ENCODE assay signal across 17 cellular contexts in genomic region chr4:152992491-152992890, GRCh38. TPM values are rescaled to one million over a fixed set of nuclear protein-coding genes. Genes with fewer than 3 reads are reported as not detected.
A peak's percentile ranks its signal among the peaks of the same experiment; 100 is the strongest.
DNase-seq lines count a peak whose midpoint lies in the region; ATAC-seq and TF ChIP-seq lines count a peak whose summit lies in the region.
"Had no signal": no experiment of that assay in that cellular context is flagged by ENCODE, and none has a peak within 500 bp of the region (broad histone marks: within the 10 kb centered on the region; RNA-seq: fewer than 3 reads in every experiment).

No MANE protein-coding gene starts in this region.

- peak overlapping the region; percentile 66 for H3K27ac ChIP-seq in 22Rv1
- H3K27ac ChIP-seq in epithelial cell of prostate = peak overlapping the region; percentile 56
- H3K27ac ChIP-seq: HL-60 had no signal

- peak; percentile 27 for DNase-seq in OCI-M1 (lab: John Stamatoyannopoulos, UW)
- no peak for DNase-seq in epithelial cell of prostate (ENCODE audit: low read depth, low spot score)
- DNase-seq in myocyte (ENCODE audit: low read depth) = peak; percentile 62
- DNase-seq in mucosa of gallbladder (ENCODE audit: low spot score) = no peak
- no peak for DNase-seq in HuH-7 (ENCODE audit: low spot score)
- no peak for DNase-seq in SKM-1 treated with dmso at 0.1 percent for 144 hours (lab: John Stamatoyannopoulos, UW; ENCODE audit: unreplicated experiment)
- DNase-seq: C1 segment of cervical spinal cord; CD4-positive, alpha-beta memory T cell; COR-L47; DMS79; HCEC 1CT; HFFc6; IMR-90 had no signal

- TF ChIP-seq CTCF in 22Rv1 (IDR thresholded peaks at IDR 0.05) = no peak

- ATAC-seq in HG03342 (IDR thresholded peaks at IDR 0.05; ENCODE audit: unreplicated experiment) = no peak
- ATAC-seq: GM12878 had no signal

RNA-seq across cellular contexts. Expression of gene FHDC1, which starts 56.4 kb away (rescaled TPM):
- 0.72 and 0.73 TPM in 2 replicates for total RNA-seq in myocyte
- polyA plus RNA-seq in myocyte (2012) = 0.45 TPM
- total RNA-seq in mucosa of gallbladder = 23.6 TPM

Comparison
In these comparisons a context has a peak if more than half of its experiments do, and no peak if none do; other contexts are left out.
1. DNase-seq: peak in OCI-M1 (single experiment) and myocyte (single experiment); none in epithelial cell of prostate (single experiment), mucosa of gallbladder (single experiment), HuH-7 (single experiment) and SKM-1 treated with dmso at 0.1 percent for 144 hours (single experiment).
2. RNA of gene FHDC1, which starts 56.4 kb away (total RNA-seq): 23.6 TPM in mucosa of gallbladder (single experiment); 0.72 to 0.73 TPM in myocyte; every median in the first group is over 10 times any median in the second.